9 cellular contexts compared by ENCODE assay signal in genomic region chr5:78594946-78595921, GRCh38. TPM values are rescaled to one million over a fixed set of nuclear protein-coding genes. Genes with fewer than 3 reads are reported as not detected.
DNase-seq lines count a peak whose midpoint lies in the region; ATAC-seq and TF ChIP-seq lines count a peak whose summit lies in the region.
"Had no signal": no experiment of that assay in that cellular context is flagged by ENCODE, and none has a peak within 500 bp of the region (broad histone marks: within the 10 kb centered on the region; RNA-seq: fewer than 3 reads in every experiment).

No MANE protein-coding gene starts in this region.

- H3K4me1 ChIP-seq in gastrocnemius medialis = peaks cover 28 to 39% of the 10 kb centered on the region in 2 donors

- no peaks in the 10 kb centered on the region for H3K36me3 ChIP-seq in gastrocnemius medialis

- no peaks in the 10 kb centered on the region for H3K36me3 Mint-ChIP-seq in activated T-helper 2 cell treated with anti-CD3 and anti-CD28 coated beads, Interferon-gamma antibody, Interleukin-2, Interleukin-4, amounts not matched to agents 10 μg/mL and 5 μg/mL and 100 μg/mL, durations not matched to agents 14 hours and 24 hours and 36 hours (ENCODE audit: low read depth)

- H3K4me3 ChIP-seq in GM12865 (ENCODE audit: low read depth, low read length) (no peak overlapping the region), gastrocnemius medialis (no peak overlapping the region)

- intact Hi-C loops in gastrocnemius medialis (cut with DNase I; ENCODE audit: low total_unique reads) = loop anchor here (5.0 kb wide), 2 partner anchors 38 to 42 kb away; no protein-coding TSS in a partner anchor
- intact Hi-C loops in activated T-helper 2 cell treated with anti-CD3 and anti-CD28 coated beads, Interferon-gamma antibody, Interleukin-2, Interleukin-4, amounts not matched to agents 10 μg/mL and 5 μg/mL and 100 μg/mL, durations not matched to agents 14 hours and 24 hours and 36 hours (cut with micrococcal nuclease) = no loop called here

- peak overlapping the region in 3 of 4 donors; percentile 39 to 59 (median 55) for H3K27ac ChIP-seq in gastrocnemius medialis
- H3K27ac ChIP-seq: KMS-11 had no signal

- in situ Hi-C loops in gastrocnemius medialis (cut with MboI; ENCODE audit: low sequenced_read_pairs in 4 of 4) = no loop called here

- TF ChIP-seq CTCF in GM12865 (IDR thresholded peaks at IDR 0.05; ENCODE audit: insufficient read depth, low read depth, low read length, missing control alignments) = no peak
- no peak for TF ChIP-seq CTCF in gastrocnemius medialis (IDR thresholded peaks at IDR 0.05 in 4 of 5, conservative IDR thresholded peaks at IDR 0.05 in 1 of 5)

- peak; percentile 30 for DNase-seq in GM12865 (ENCODE audit: low read depth)
- peak; percentile 43 to 91 for DNase-seq in SW 1271 (lab: John Stamatoyannopoulos, UW)
- peak; percentile 97 for DNase-seq in glomerular visceral epithelial cell (ENCODE audit: extremely low spot score)
- DNase-seq in gastrocnemius medialis = peak; percentile 15 to 27
- no peak for DNase-seq in activated T-helper 2 cell treated with anti-CD3 and anti-CD28 coated beads, Interferon-gamma antibody, Interleukin-2, Interleukin-4, amounts not matched to agents 10 μg/mL and 5 μg/mL and 100 μg/mL, durations not matched to agents 14 hours and 24 hours and 36 hours (ENCODE audit: low spot score)
- DNase-seq in activated CD8-positive, alpha-beta memory T cell treated with anti-CD3 and anti-CD28 coated beads, Interleukin-2, amount 50 U/mL, for 48 hours = no peak
- DNase-seq in NCI-H2107 (lab: John Stamatoyannopoulos, UW) = no peak

- peaks cover 14% of the 10 kb centered on the region for H3K27me3 Mint-ChIP-seq in activated T-helper 2 cell treated with anti-CD3 and anti-CD28 coated beads, Interferon-gamma antibody, Interleukin-2, Interleukin-4, amounts not matched to agents 10 μg/mL and 5 μg/mL and 100 μg/mL, durations not matched to agents 14 hours and 24 hours and 36 hours (ENCODE audit: low read depth)

- ATAC-seq in gastrocnemius medialis (peak; percentile 90 to 94), HG02571 (IDR thresholded peaks at IDR 0.05; ENCODE audit: unreplicated experiment) (no peak)

- TF ChIP-seq POLR2A in gastrocnemius medialis (IDR thresholded peaks at IDR 0.05) = no peak

- no peaks in the 10 kb centered on the region for H3K9me3 Mint-ChIP-seq in activated T-helper 2 cell treated with anti-CD3 and anti-CD28 coated beads, Interferon-gamma antibody, Interleukin-2, Interleukin-4, amounts not matched to agents 10 μg/mL and 5 μg/mL and 100 μg/mL, durations not matched to agents 14 hours and 24 hours and 36 hours

- H3K4me1 Mint-ChIP-seq in activated T-helper 2 cell treated with anti-CD3 and anti-CD28 coated beads, Interferon-gamma antibody, Interleukin-2, Interleukin-4, amounts not matched to agents 10 μg/mL and 5 μg/mL and 100 μg/mL, durations not matched to agents 14 hours and 24 hours and 36 hours (ENCODE audit: low read depth) = no peaks in the 10 kb centered on the region

- no peaks in the 10 kb centered on the region for H3K9me3 ChIP-seq in gastrocnemius medialis

- no peak overlapping the region for H3K27ac Mint-ChIP-seq in activated T-helper 2 cell treated with anti-CD3 and anti-CD28 coated beads, Interferon-gamma antibody, Interleukin-2, Interleukin-4, amounts not matched to agents 10 μg/mL and 5 μg/mL and 100 μg/mL, durations not matched to agents 14 hours and 24 hours and 36 hours

- no peak overlapping the region for H3K4me3 Mint-ChIP-seq in activated T-helper 2 cell treated with anti-CD3 and anti-CD28 coated beads, Interferon-gamma antibody, Interleukin-2, Interleukin-4, amounts not matched to agents 10 μg/mL and 5 μg/mL and 100 μg/mL, durations not matched to agents 14 hours and 24 hours and 36 hours (ENCODE audit: low read depth)

- no peaks in the 10 kb centered on the region for H3K27me3 ChIP-seq in gastrocnemius medialis

RNA-seq across cellular contexts. Expression of gene LHFPL2, which starts 53.3 kb away (rescaled TPM):
- total RNA-seq in gastrocnemius medialis = 1 to 10 TPM; 3.4 to 4.7 (median 3.5) TPM
- total RNA-seq in activated T-helper 2 cell treated with anti-CD3 and anti-CD28 coated beads, Interferon-gamma antibody, Interleukin-2, Interleukin-4, amounts not matched to agents 10 μg/mL and 5 μg/mL and 100 μg/mL, durations not matched to agents 14 hours and 24 hours and 36 hours = 0.09 and 0.16 TPM in 2 replicates

Comparison
In these comparisons a context has a peak if more than half of its experiments do, and no peak if none do; other contexts are left out.
1. DNase-seq: peak in GM12865 (single experiment), SW 1271 (2 of 2), glomerular visceral epithelial cell (single experiment) and gastrocnemius medialis (2 of 2); none in activated T-helper 2 cell treated with anti-CD3 and anti-CD28 coated beads, Interferon-gamma antibody, Interleukin-2, Interleukin-4, amounts not matched to agents 10 μg/mL and 5 μg/mL and 100 μg/mL, durations not matched to agents 14 hours and 24 hours and 36 hours (single experiment), activated CD8-positive, alpha-beta memory T cell treated with anti-CD3 and anti-CD28 coated beads, Interleukin-2, amount 50 U/mL, for 48 hours (single experiment) and NCI-H2107 (single experiment).